In genomic region chr11:19774817-19775600, GRCh38 we compare ENCODE assay signal across 1 cellular context.
TF ChIP-seq lines count a peak whose summit lies in the region.

No MANE protein-coding gene starts in this region.

TF ChIP-seq in H1, 55 proteins besides CTCF, POLR2A, EP300 and RAD21:
- TF ChIP-seq TAF1 (IDR thresholded peaks at IDR 0.05; ENCODE audit: low read depth, low read length) (no peak), TAF7 (optimal IDR thresholded peaks at IDR 0.05; ENCODE audit: borderline replicate concordance, low read depth, low read length) (no peak), TCF12 (IDR thresholded peaks at IDR 0.05; ENCODE audit: low read depth, low read length) (no peak), NANOG (IDR thresholded peaks at IDR 0.05; ENCODE audit: insufficient read depth, low read depth, low read length, poor library complexity, severe bottlenecking) (no peak), CBX8 (IDR thresholded peaks at IDR 0.05; ENCODE audit: borderline replicate concordance, low read depth, low read length) (no peak), CHD2 (IDR thresholded peaks at IDR 0.05; ENCODE audit: low read length) (no peak), BRCA1 (IDR thresholded peaks at IDR 0.05; ENCODE audit: low read depth, low read length) (no peak), GTF2F1 (IDR thresholded peaks at IDR 0.05; ENCODE audit: borderline replicate concordance, low read depth, low read length) (no peak), SUZ12 (IDR thresholded peaks at IDR 0.05; ENCODE audit: low read length) (no peak), E2F6 (IDR thresholded peaks at IDR 0.05) (no peak), KDM4A (IDR thresholded peaks at IDR 0.05; ENCODE audit: low read depth, low read length, severe bottlenecking) (no peak), ATF2 (IDR thresholded peaks at IDR 0.05; ENCODE audit: low read length) (no peak), CREB1 (IDR thresholded peaks at IDR 0.05) (no peak)
